Comparison of ENCODE assay signal across 6 cellular contexts in genomic region chr1:155003227-155003765, GRCh38. TPM values are rescaled to one million over a fixed set of nuclear protein-coding genes. Genes with fewer than 3 reads are reported as not detected.
DNase-seq lines count a peak whose midpoint lies in the region; ATAC-seq and TF ChIP-seq lines count a peak whose summit lies in the region.

No MANE protein-coding gene starts in this region.

- peak overlapping the region; percentile 93 to 97 (median 95) for H3K4me3 Mint-ChIP-seq in brain
- H3K4me3 Mint-ChIP-seq in natural killer cell treated with Interleukin-12 subunit alpha and Interleukin-12 subunit beta and Interleukin-15 and Interleukin-18, amount 100 ng/mL, for 72 hours = peak overlapping the region; percentile 95

- peak overlapping the region; percentile 79 for H3K27ac ChIP-seq in cardiac muscle cell

- H3K4me1 Mint-ChIP-seq in brain = peaks cover 55% of the 10 kb centered on the region
- H3K4me1 Mint-ChIP-seq in natural killer cell treated with Interleukin-12 subunit alpha and Interleukin-12 subunit beta and Interleukin-15 and Interleukin-18, amount 100 ng/mL, for 72 hours (ENCODE audit: low read depth in 2 of 2) = peaks cover 34 to 43% of the 10 kb centered on the region in 2 donors

- H3K27me3 Mint-ChIP-seq in brain = peaks cover 7% of the 10 kb centered on the region
- no peaks in the 10 kb centered on the region for H3K27me3 Mint-ChIP-seq in natural killer cell treated with Interleukin-12 subunit alpha and Interleukin-12 subunit beta and Interleukin-15 and Interleukin-18, amount 100 ng/mL, for 72 hours

- DNase-seq in cardiac muscle cell (ENCODE audit: low read depth in 1 of 2, low spot score in 1 of 2) (peak; percentile 34 to 55), cardiac septum (ENCODE audit: low spot score) (no peak), SIG-M5 (lab: John Stamatoyannopoulos, UW) (no peak)
- DNase-seq in natural killer cell treated with Interleukin-12 subunit alpha and Interleukin-12 subunit beta and Interleukin-15 and Interleukin-18, amount 100 ng/mL, for 72 hours (ENCODE audit: low spot score) = no peak

- H3K4me3 ChIP-seq in cardiac muscle cell = peak overlapping the region; percentile 75

- no peaks in the 10 kb centered on the region for H3K36me3 ChIP-seq in cardiac muscle cell

- no peaks in the 10 kb centered on the region for H3K9me3 Mint-ChIP-seq in brain
- no peaks in the 10 kb centered on the region for H3K9me3 Mint-ChIP-seq in natural killer cell treated with Interleukin-12 subunit alpha and Interleukin-12 subunit beta and Interleukin-15 and Interleukin-18, amount 100 ng/mL, for 72 hours

- no peaks in the 10 kb centered on the region for H3K9me3 ChIP-seq in cardiac muscle cell (ENCODE audit: low read depth)

- intact Hi-C loops in cardiac septum (cut with DNase I) = loop anchor here (2.0 kb wide), 1 partner anchor 48 kb away; the partner anchor contains the start of gene ADAM15

- peak overlapping the region; percentile 97 to 100 (median 98) for H3K27ac Mint-ChIP-seq in brain
- H3K27ac Mint-ChIP-seq in natural killer cell treated with Interleukin-12 subunit alpha and Interleukin-12 subunit beta and Interleukin-15 and Interleukin-18, amount 100 ng/mL, for 72 hours = peak overlapping the region; percentile 94 to 98

- no peaks in the 10 kb centered on the region for H3K27me3 ChIP-seq in cardiac muscle cell

- no peaks in the 10 kb centered on the region for H3K36me3 Mint-ChIP-seq in brain
- H3K36me3 Mint-ChIP-seq in natural killer cell treated with Interleukin-12 subunit alpha and Interleukin-12 subunit beta and Interleukin-15 and Interleukin-18, amount 100 ng/mL, for 72 hours = no peaks in the 10 kb centered on the region

- ATAC-seq in natural killer cell treated with Interleukin-12 subunit alpha and Interleukin-12 subunit beta and Interleukin-15 and Interleukin-18, amount 100 ng/mL, for 72 hours = no peak
- no peak for ATAC-seq in HG02642 (IDR thresholded peaks at IDR 0.05; ENCODE audit: poor library complexity, unreplicated experiment)

- H3K4me1 ChIP-seq in cardiac muscle cell (ENCODE audit: low read depth) = peaks cover 10% of the 10 kb centered on the region

- TF ChIP-seq CTCF in cardiac muscle cell (IDR thresholded peaks at IDR 0.05; ENCODE audit: low read depth, low read length) (no peak), brain (conservative IDR thresholded peaks at IDR 0.05) (no peak)

RNA-seq across cellular contexts. Expression of gene ZBTB7B, which starts 0.7 kb away (rescaled TPM):
- total RNA-seq in cardiac muscle cell (25.5 and 25.6 TPM in 2 replicates), cardiac septum (41.9 TPM)
- polyA plus RNA-seq in cardiac muscle cell (4.6 and 4.7 TPM in 2 replicates), brain (ENCODE audit: insufficient read depth, low read depth, low replicate concordance) (25.7 TPM)
- 100 to 1,000 TPM in 1 of 2 donors, 10 to 100 TPM in 1; 78.4 to 107 TPM for total RNA-seq in natural killer cell treated with Interleukin-12 subunit alpha and Interleukin-12 subunit beta and Interleukin-15 and Interleukin-18, amount 100 ng/mL, for 72 hours

RNA-seq across cellular contexts. Expression of gene LENEP, which starts 9.9 kb away (rescaled TPM):
- total RNA-seq in cardiac muscle cell = not detected in 2 replicates
- 0.72 TPM in 1 of 2 replicates, not detected in the other for polyA plus RNA-seq in cardiac muscle cell
- not detected for total RNA-seq in cardiac septum
- not detected for polyA plus RNA-seq in brain (ENCODE audit: insufficient read depth, low read depth, low replicate concordance)
- total RNA-seq in natural killer cell treated with Interleukin-12 subunit alpha and Interleukin-12 subunit beta and Interleukin-15 and Interleukin-18, amount 100 ng/mL, for 72 hours = 1 to 10 TPM in 1 of 2 donors, under 1 TPM in 1; 0.48 to 4.3 TPM

RNA-seq across cellular contexts. Expression of gene FLAD1, which starts 20.2 kb away (rescaled TPM):
- total RNA-seq in cardiac muscle cell = 34.3 and 39.7 TPM in 2 replicates
- 59.2 and 60.8 TPM in 2 replicates for polyA plus RNA-seq in cardiac muscle cell
- 22.2 TPM for total RNA-seq in cardiac septum
- polyA plus RNA-seq in brain (ENCODE audit: insufficient read depth, low read depth, low replicate concordance) = 47.9 TPM
- total RNA-seq in natural killer cell treated with Interleukin-12 subunit alpha and Interleukin-12 subunit beta and Interleukin-15 and Interleukin-18, amount 100 ng/mL, for 72 hours = 10 to 100 TPM; 53.1 to 84.2 TPM

RNA-seq across cellular contexts. Expression of gene CKS1B, which starts 28.8 kb away (rescaled TPM):
- total RNA-seq in cardiac muscle cell (52.9 and 96.5 TPM in 2 replicates), cardiac septum (16.0 TPM)
- polyA plus RNA-seq in cardiac muscle cell (157 and 337 TPM in 2 replicates), brain (ENCODE audit: insufficient read depth, low read depth, low replicate concordance) (183 TPM)
- 10 to 100 TPM; 52.4 to 72.9 TPM for total RNA-seq in natural killer cell treated with Interleukin-12 subunit alpha and Interleukin-12 subunit beta and Interleukin-15 and Interleukin-18, amount 100 ng/mL, for 72 hours

RNA-seq across cellular contexts. Expression of gene DCST2, which starts 30.3 kb away (rescaled TPM):
- total RNA-seq in cardiac muscle cell = 4.3 and 5.4 TPM in 2 replicates
- 1.1 and 3.8 TPM in 2 replicates for polyA plus RNA-seq in cardiac muscle cell
- total RNA-seq in cardiac septum = 0.51 TPM
- 0.81 TPM for polyA plus RNA-seq in brain (ENCODE audit: insufficient read depth, low read depth, low replicate concordance)
- total RNA-seq in natural killer cell treated with Interleukin-12 subunit alpha and Interleukin-12 subunit beta and Interleukin-15 and Interleukin-18, amount 100 ng/mL, for 72 hours = under 1 TPM in 1 of 2 donors, not detected in 1; 0.57 TPM

Comparison
In these comparisons a context has a peak if more than half of its experiments do, and no peak if none do; other contexts are left out.
1. DNase-seq: peak in cardiac muscle cell (2 of 2); none in cardiac septum (single experiment), natural killer cell treated with Interleukin-12 subunit alpha and Interleukin-12 subunit beta and Interleukin-15 and Interleukin-18, amount 100 ng/mL, for 72 hours (single experiment) and SIG-M5 (single experiment).